Comparison of ENCODE assay signal across 1 cellular context in genomic region chr1:54768093-54768492, GRCh38.
A peak's percentile ranks its signal among the peaks of the same experiment; 100 is the strongest.
TF ChIP-seq lines count a peak whose summit lies in the region.

No MANE protein-coding gene starts in this region.

TF ChIP-seq in HepG2, 621 proteins besides CTCF, POLR2A, EP300 and RAD21:
- no peak for TF ChIP-seq REXO4 (CRISPR knock-in tag; IDR thresholded peaks at IDR 0.05; ENCODE audit: borderline replicate concordance)
- TF ChIP-seq NFE2 (CRISPR knock-in tag; IDR thresholded peaks at IDR 0.05), result no peak
- TF ChIP-seq ZFP82 (CRISPR knock-in tag; IDR thresholded peaks at IDR 0.05; ENCODE audit: borderline replicate concordance), result no peak
- no peak for TF ChIP-seq ARNT2 (CRISPR knock-in tag; IDR thresholded peaks at IDR 0.05; ENCODE audit: low read depth)
- no peak for TF ChIP-seq DNMT1 (CRISPR knock-in tag; IDR thresholded peaks at IDR 0.05)
- no peak for TF ChIP-seq E2F1 (CRISPR knock-in tag; IDR thresholded peaks at IDR 0.05)
- no peak for TF ChIP-seq ZNF782 (CRISPR knock-in tag; IDR thresholded peaks at IDR 0.05; ENCODE audit: borderline replicate concordance)
- no peak for TF ChIP-seq ZNF737 (CRISPR knock-in tag; IDR thresholded peaks at IDR 0.05; ENCODE audit: borderline replicate concordance)
- TF ChIP-seq, protein P1, sequence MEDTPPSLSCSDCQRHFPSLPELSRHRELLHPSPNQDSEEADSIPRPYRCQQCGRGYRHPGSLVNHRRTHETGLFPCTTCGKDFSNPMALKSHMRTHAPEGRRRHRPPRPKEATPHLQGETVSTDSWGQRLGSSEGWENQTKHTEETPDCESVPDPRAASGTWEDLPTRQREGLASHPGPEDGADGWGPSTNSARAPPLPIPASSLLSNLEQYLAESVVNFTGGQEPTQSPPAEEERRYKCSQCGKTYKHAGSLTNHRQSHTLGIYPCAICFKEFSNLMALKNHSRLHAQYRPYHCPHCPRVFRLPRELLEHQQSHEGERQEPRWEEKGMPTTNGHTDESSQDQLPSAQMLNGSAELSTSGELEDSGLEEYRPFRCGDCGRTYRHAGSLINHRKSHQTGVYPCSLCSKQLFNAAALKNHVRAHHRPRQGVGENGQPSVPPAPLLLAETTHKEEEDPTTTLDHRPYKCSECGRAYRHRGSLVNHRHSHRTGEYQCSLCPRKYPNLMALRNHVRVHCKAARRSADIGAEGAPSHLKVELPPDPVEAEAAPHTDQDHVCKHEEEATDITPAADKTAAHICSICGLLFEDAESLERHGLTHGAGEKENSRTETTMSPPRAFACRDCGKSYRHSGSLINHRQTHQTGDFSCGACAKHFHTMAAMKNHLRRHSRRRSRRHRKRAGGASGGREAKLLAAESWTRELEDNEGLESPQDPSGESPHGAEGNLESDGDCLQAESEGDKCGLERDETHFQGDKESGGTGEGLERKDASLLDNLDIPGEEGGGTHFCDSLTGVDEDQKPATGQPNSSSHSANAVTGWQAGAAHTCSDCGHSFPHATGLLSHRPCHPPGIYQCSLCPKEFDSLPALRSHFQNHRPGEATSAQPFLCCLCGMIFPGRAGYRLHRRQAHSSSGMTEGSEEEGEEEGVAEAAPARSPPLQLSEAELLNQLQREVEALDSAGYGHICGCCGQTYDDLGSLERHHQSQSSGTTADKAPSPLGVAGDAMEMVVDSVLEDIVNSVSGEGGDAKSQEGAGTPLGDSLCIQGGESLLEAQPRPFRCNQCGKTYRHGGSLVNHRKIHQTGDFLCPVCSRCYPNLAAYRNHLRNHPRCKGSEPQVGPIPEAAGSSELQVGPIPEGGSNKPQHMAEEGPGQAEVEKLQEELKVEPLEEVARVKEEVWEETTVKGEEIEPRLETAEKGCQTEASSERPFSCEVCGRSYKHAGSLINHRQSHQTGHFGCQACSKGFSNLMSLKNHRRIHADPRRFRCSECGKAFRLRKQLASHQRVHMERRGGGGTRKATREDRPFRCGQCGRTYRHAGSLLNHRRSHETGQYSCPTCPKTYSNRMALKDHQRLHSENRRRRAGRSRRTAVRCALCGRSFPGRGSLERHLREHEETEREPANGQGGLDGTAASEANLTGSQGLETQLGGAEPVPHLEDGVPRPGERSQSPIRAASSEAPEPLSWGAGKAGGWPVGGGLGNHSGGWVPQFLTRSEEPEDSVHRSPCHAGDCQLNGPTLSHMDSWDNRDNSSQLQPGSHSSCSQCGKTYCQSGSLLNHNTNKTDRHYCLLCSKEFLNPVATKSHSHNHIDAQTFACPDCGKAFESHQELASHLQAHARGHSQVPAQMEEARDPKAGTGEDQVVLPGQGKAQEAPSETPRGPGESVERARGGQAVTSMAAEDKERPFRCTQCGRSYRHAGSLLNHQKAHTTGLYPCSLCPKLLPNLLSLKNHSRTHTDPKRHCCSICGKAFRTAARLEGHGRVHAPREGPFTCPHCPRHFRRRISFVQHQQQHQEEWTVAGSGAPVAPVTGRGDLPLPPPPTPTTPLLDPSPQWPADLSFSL (CRISPR knock-in tag; IDR thresholded peaks at IDR 0.05), result 0 out of 2 replicates have a peak, but pooled peaks have one; percentile 23
- no peak for TF ChIP-seq MTA1 (CRISPR knock-in tag; IDR thresholded peaks at IDR 0.05; ENCODE audit: borderline replicate concordance)
- no peak for TF ChIP-seq CREB1 (IDR thresholded peaks at IDR 0.05)
- TF ChIP-seq CREB1 (CRISPR knock-in tag; IDR thresholded peaks at IDR 0.05), result no peak
- TF ChIP-seq SIN3B (IDR thresholded peaks at IDR 0.05; ENCODE audit: low read length), result no peak
- TF ChIP-seq HOXD1 (CRISPR knock-in tag; IDR thresholded peaks at IDR 0.05), result no peak
- TF ChIP-seq NFIC (IDR thresholded peaks at IDR 0.05; ENCODE audit: low read length), result no peak
- no peak for TF ChIP-seq RNF2 (conservative IDR thresholded peaks at IDR 0.05; ENCODE audit: low read depth)
- 0 out of 2 replicates have a peak, but pooled peaks have one; percentile 10 for TF ChIP-seq ZNF574 (CRISPR knock-in tag; IDR thresholded peaks at IDR 0.05)
- TF ChIP-seq MIXL1 (CRISPR knock-in tag; IDR thresholded peaks at IDR 0.05), result peak; percentile 64; the same call in 1 of the 2 replicates
- TF ChIP-seq MXI1 (IDR thresholded peaks at IDR 0.05; ENCODE audit: borderline replicate concordance, low read depth, low read length), result no peak
- no peak for TF ChIP-seq SNRNP70 (IDR thresholded peaks at IDR 0.05; ENCODE audit: low read depth, low read length)
- peak; percentile 61; the same call in 1 of the 2 replicates for TF ChIP-seq SMC3 (IDR thresholded peaks at IDR 0.05; ENCODE audit: low read length)
- TF ChIP-seq STAG1 (CRISPR knock-in tag; IDR thresholded peaks at IDR 0.05), result peak; percentile 62
- TF ChIP-seq GFI1 (CRISPR knock-in tag; IDR thresholded peaks at IDR 0.05; ENCODE audit: borderline replicate concordance), result no peak
- TF ChIP-seq SALL1 (CRISPR knock-in tag; IDR thresholded peaks at IDR 0.05), result no peak
- no peak for TF ChIP-seq ZNF549 (CRISPR knock-in tag; IDR thresholded peaks at IDR 0.05)
- no peak for TF ChIP-seq MXD4 (CRISPR knock-in tag; IDR thresholded peaks at IDR 0.05)
- no peak for TF ChIP-seq PLRG1 (conservative IDR thresholded peaks at IDR 0.05)
- TF ChIP-seq DPF2 (CRISPR knock-in tag; IDR thresholded peaks at IDR 0.05; ENCODE audit: borderline replicate concordance, low read depth), result no peak
